In the genomic region with DNA sequence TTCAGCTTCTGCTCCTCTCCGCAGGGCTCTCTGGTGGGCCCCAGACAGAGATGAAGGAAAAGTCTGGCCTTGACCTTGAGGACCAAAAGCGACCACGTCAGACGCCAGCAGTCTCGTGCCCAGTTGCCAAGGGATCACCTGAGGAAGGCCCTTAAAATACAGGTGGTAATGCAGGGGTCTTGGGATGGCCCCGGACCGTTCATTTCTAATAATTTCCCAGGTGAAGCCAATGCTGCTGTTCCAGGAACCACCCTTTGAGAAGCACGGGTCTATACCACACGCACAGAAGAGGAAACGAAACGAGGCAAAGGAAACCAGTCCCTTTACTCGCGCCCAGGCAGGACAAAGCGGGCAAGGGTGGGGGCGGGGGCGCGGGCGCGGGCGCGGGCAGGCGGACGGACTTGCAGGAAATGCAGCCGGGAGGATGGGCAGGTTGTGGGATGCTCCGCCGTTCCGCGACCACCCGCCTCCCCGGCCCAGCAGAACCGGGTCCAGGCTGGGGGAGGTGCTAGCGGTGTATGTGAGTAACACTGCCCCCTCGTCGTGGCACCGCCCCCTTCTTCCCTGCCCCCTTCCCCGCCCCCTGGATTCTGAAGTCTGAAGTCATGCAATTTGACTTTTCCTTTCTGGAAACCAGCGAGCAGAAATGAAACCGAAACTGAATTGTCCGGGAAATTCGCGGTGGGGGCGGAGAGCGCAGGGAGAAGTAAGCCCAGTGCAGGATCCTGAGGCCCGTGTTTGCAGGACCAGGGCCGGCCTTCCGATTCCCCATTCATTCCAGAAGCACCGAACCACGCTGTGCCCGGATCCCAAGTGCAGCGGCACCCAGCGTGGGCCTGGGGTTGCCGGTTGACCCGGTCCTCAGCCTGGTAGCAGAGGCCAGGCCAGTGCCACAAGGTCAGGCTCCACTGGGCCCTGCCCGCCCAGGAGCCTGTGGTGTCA, we compare ENCODE assay signal across 8 cellular contexts. TPM values are rescaled to one million over a fixed set of nuclear protein-coding genes. Genes with fewer than 3 reads are reported as not detected.
DNase-seq lines count a peak whose midpoint lies in the region; ATAC-seq, FAIRE-seq and TF ChIP-seq lines count a peak whose summit lies in the region.

No MANE protein-coding gene starts in this region.

- DNase-seq in GDM1 (lab: John Stamatoyannopoulos, UW) (peak; percentile 68), NCI-H1436 (lab: John Stamatoyannopoulos, UW) (peak; percentile 64), WTC11 (ENCODE audit: low spot score) (peak; percentile 74), iris pigment epithelial cell (ENCODE audit: low read depth) (peak; percentile 81), small intestine (peak; percentile 92), OCI-M2 (lab: John Stamatoyannopoulos, UW; ENCODE audit: unreplicated experiment) (no peak)
- DNase-seq in central memory CD8-positive, alpha-beta T cell (ENCODE audit: low spot score in 2 of 2), result no peak

- H3K27ac ChIP-seq in small intestine (ENCODE audit: low read depth in 1 of 2, low read length in 1 of 2), result peak overlapping the region; percentile 92 to 97

- H3K27ac Mint-ChIP-seq in WTC11, result no peak overlapping the region
- H3K27ac Mint-ChIP-seq in central memory CD8-positive, alpha-beta T cell (ENCODE audit: low read depth), result peak overlapping the region; percentile 83

- H3K27me3 Mint-ChIP-seq in WTC11 (ENCODE audit: low read depth), result peaks cover 34% of the 10 kb centered on the region
- H3K27me3 Mint-ChIP-seq in central memory CD8-positive, alpha-beta T cell, result no peaks in the 10 kb centered on the region

- peaks cover 31% of the 10 kb centered on the region for H3K4me1 Mint-ChIP-seq in WTC11
- H3K4me1 Mint-ChIP-seq in central memory CD8-positive, alpha-beta T cell, result peaks cover 15% of the 10 kb centered on the region

- CTCF ChIA-PET in WTC11 (lab: Charles Lee), result interaction anchor here (0.6 to 2.0 kb wide), 4 partner anchors 51 to 137 kb away, joined by 4 to 7 read pairs (median 6); partner anchors contain the start of gene TMPRSS2

- no peak for TF ChIP-seq CTCF in WTC11 (IDR thresholded peaks at IDR 0.05)

- FAIRE-seq in small intestine (lab: Jason Lieb, UNC), result no peak

- H3K4me3 ChIP-seq in small intestine (ENCODE audit: low read depth in 1 of 2, low read length in 2 of 2), result peak overlapping the region; percentile 28 to 64

- H3K36me3 Mint-ChIP-seq in WTC11, result peaks cover 4% of the 10 kb centered on the region
- peaks cover 3% of the 10 kb centered on the region for H3K36me3 Mint-ChIP-seq in central memory CD8-positive, alpha-beta T cell (ENCODE audit: insufficient read depth)

- H3K4me1 ChIP-seq in small intestine (ENCODE audit: control insufficient read depth in 2 of 2, insufficient read depth in 1 of 2, low read depth in 1 of 2, low read length in 1 of 2), result no peaks in the 10 kb centered on the region

- WGBS in small intestine, 3 donors, result 4 to 5% (median 4%) methylated on average over 46 to 54 of the region's 54 CpGs

- H3K9me3 ChIP-seq in small intestine (ENCODE audit: control insufficient read depth, low read depth), result no peaks in the 10 kb centered on the region

- no peaks in the 10 kb centered on the region for H3K27me3 ChIP-seq in small intestine (ENCODE audit: control insufficient read depth in 2 of 2, insufficient read depth in 2 of 2, low read length in 2 of 2)

- POLR2A ChIA-PET in WTC11 (lab: Charles Lee), result no interaction called here

- peak overlapping the region; percentile 79 for H3K4me3 Mint-ChIP-seq in WTC11
- H3K4me3 Mint-ChIP-seq in central memory CD8-positive, alpha-beta T cell, result peak overlapping the region; percentile 85

- H3K9me3 Mint-ChIP-seq in WTC11, result peaks cover 15% of the 10 kb centered on the region
- H3K9me3 Mint-ChIP-seq in central memory CD8-positive, alpha-beta T cell, result no peaks in the 10 kb centered on the region

- peak; percentile 74 for ATAC-seq in HG02571 (IDR thresholded peaks at IDR 0.05; ENCODE audit: unreplicated experiment)
- ATAC-seq in WTC11, result peak; percentile 89
- peak; percentile 78 for ATAC-seq in central memory CD8-positive, alpha-beta T cell (replicated peaks; ENCODE audit: extremely low read depth, poor library complexity, severe bottlenecking)

- no peaks in the 10 kb centered on the region for H3K36me3 ChIP-seq in small intestine (ENCODE audit: control insufficient read depth in 2 of 2, insufficient read depth in 2 of 2, low read length in 2 of 2)

TF ChIP-seq in WTC11, 78 proteins besides CTCF, POLR2A, EP300 and RAD21:
- TF ChIP-seq SP1 (CRISPR knock-in tag; conservative IDR thresholded peaks at IDR 0.05) (peak; percentile 45; the same call in 1 of the 2 replicates), RELA (CRISPR knock-in tag; IDR thresholded peaks at IDR 0.05; ENCODE audit: borderline replicate concordance) (no peak), JAZF1 (CRISPR knock-in tag; IDR thresholded peaks at IDR 0.05) (no peak), IRF1 (CRISPR knock-in tag; IDR thresholded peaks at IDR 0.05) (peak; percentile 73; the same call in 1 of the 2 replicates)
- TF ChIP-seq, protein P1, sequence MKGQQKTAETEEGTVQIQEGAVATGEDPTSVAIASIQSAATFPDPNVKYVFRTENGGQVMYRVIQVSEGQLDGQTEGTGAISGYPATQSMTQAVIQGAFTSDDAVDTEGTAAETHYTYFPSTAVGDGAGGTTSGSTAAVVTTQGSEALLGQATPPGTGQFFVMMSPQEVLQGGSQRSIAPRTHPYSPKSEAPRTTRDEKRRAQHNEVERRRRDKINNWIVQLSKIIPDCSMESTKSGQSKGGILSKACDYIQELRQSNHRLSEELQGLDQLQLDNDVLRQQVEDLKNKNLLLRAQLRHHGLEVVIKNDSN (CRISPR knock-in tag; IDR thresholded peaks at IDR 0.05), result no peak

RNA-seq across cellular contexts. Expression of gene MX1, which starts 5.8 kb away (rescaled TPM):
- 3.6 to 4.6 TPM (median 4.0 TPM) in 3 replicates for total RNA-seq in WTC11 (2021)
- 10 to 100 TPM; 36.0 to 64.9 (median 37.6) TPM for polyA plus RNA-seq in small intestine

RNA-seq across cellular contexts. Expression of gene MX2, which starts 58.4 kb away (rescaled TPM):
- total RNA-seq in WTC11 (2021), result 2.6 to 4.0 TPM (median 2.7 TPM) in 3 replicates
- polyA plus RNA-seq in small intestine, result 1 to 10 TPM; 4.0 to 9.1 (median 5.9) TPM

Comparison
In these comparisons a context has a peak if more than half of its experiments do, and no peak if none do; other contexts are left out.
1. DNase-seq: peak in GDM1 (single experiment), NCI-H1436 (single experiment), WTC11 (single experiment), iris pigment epithelial cell (single experiment) and small intestine (single experiment); none in central memory CD8-positive, alpha-beta T cell (0 of 2) and OCI-M2 (single experiment).
2. Peak in every context shown above with its lines, with median percentiles within 50 percentile points of each other: ATAC-seq.